21 cellular contexts compared by ENCODE assay signal in genomic region chr4:169870507-169870906, GRCh38.
"Had no signal": no experiment of that assay in that cellular context is flagged by ENCODE, and none has a peak within 500 bp of the region (broad histone marks: within the 10 kb centered on the region; RNA-seq: fewer than 3 reads in every experiment).

No MANE protein-coding gene starts in this region.

- H3K27ac Mint-ChIP-seq: IgD-negative memory B cell had no signal

- H3K9ac ChIP-seq: KMS-11 had no signal

- H3K27ac ChIP-seq: HL-60, KMS-11, SJSA1, SK-N-MC had no signal

- H3K36me3 Mint-ChIP-seq: IgD-negative memory B cell had no signal

- H3K4me3 ChIP-seq: K562, SJSA1, SK-N-MC had no signal

- H3K4me3 Mint-ChIP-seq: IgD-negative memory B cell had no signal

- H3K36me3 ChIP-seq: SJSA1 had no signal

- H3K4me1 ChIP-seq: SJSA1 had no signal

- DNase-seq: Kasumi-1, MM.1S, NCI-H1092 treated with DMSO at 0.1 percent for 48 hours, NCI-H1436, NCI-H187, NCI-H2029, NCI-H2081 treated with DMSO at 0.1 percent for 48 hours, NCI-H2227 treated with DMSO at 0.1 percent for 48 hours, NCI-H510A, NCI-H524 treated with DMSO at 0.1 percent for 48 hours, NCI-H69, NCI-H774, Right ventricle myocardium superior, RPMI8226, SIG-M5 had no signal

- H3K9me3 Mint-ChIP-seq: IgD-negative memory B cell had no signal

- H3K4me2 ChIP-seq: KMS-11 had no signal

- H3K9me3 ChIP-seq: SJSA1 had no signal

- H3K4me1 Mint-ChIP-seq: IgD-negative memory B cell had no signal
